ENCODE assay signal across 1 cellular context in the genomic region with DNA sequence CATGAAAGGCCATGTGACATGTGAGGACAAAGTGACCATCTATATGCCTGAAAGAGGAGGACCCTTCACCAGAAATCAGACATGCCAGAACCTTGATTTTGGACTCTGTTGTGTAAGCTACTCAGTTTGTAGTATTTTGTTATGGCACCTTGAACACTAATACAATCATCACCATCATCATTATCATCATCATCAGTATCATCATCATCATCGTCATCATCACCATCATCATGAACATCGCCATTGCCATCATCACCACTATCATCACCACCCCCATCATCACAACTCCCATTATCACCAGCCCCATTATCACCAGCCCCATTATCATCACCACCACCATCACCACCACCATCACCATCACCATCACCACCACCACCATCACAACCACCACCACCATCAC.
TF ChIP-seq lines count a peak whose summit lies in the region.

No MANE protein-coding gene starts in this region.

TF ChIP-seq in HepG2, 621 proteins besides CTCF, POLR2A, EP300 and RAD21:
- TF ChIP-seq CREB1 (IDR thresholded peaks at IDR 0.05) (peak; percentile 93), CREB1 (CRISPR knock-in tag; IDR thresholded peaks at IDR 0.05) (no peak)
- TF ChIP-seq, protein P1, sequence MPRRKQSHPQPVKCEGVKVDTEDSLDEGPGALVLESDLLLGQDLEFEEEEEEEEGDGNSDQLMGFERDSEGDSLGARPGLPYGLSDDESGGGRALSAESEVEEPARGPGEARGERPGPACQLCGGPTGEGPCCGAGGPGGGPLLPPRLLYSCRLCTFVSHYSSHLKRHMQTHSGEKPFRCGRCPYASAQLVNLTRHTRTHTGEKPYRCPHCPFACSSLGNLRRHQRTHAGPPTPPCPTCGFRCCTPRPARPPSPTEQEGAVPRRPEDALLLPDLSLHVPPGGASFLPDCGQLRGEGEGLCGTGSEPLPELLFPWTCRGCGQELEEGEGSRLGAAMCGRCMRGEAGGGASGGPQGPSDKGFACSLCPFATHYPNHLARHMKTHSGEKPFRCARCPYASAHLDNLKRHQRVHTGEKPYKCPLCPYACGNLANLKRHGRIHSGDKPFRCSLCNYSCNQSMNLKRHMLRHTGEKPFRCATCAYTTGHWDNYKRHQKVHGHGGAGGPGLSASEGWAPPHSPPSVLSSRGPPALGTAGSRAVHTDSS (CRISPR knock-in tag; conservative IDR thresholded peaks at IDR 0.05) = no peak
